Comparison of ENCODE assay signal across 22 cellular contexts in the genomic region with DNA sequence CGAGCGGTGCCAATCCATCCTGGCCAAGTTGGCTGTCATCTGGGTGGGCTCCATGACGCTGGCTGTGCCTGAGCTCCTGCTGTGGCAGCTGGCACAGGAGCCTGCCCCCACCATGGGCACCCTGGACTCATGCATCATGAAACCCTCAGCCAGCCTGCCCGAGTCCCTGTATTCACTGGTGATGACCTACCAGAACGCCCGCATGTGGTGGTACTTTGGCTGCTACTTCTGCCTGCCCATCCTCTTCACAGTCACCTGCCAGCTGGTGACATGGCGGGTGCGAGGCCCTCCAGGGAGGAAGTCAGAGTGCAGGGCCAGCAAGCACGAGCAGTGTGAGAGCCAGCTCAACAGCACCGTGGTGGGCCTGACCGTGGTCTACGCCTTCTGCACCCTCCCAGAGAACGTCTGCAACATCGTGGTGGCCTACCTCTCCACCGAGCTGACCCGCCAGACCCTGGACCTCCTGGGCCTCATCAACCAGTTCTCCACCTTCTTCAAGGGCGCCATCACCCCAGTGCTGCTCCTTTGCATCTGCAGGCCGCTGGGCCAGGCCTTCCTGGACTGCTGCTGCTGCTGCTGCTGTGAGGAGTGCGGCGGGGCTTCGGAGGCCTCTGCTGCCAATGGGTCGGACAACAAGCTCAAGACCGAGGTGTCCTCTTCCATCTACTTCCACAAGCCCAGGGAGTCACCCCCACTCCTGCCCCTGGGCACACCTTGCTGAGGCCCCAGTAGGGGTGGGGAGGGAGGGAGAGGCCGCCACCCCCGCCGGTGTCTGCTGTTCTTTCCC. TPM values are rescaled to one million over a fixed set of nuclear protein-coding genes. Genes with fewer than 3 reads are reported as not detected.
A peak's percentile ranks its signal among the peaks of the same experiment; 100 is the strongest.
DNase-seq lines count a peak whose midpoint lies in the region; ATAC-seq, FAIRE-seq and TF ChIP-seq lines count a peak whose summit lies in the region.
"Had no signal": no experiment of that assay in that cellular context is flagged by ENCODE, and none has a peak within 500 bp of the region (broad histone marks: within the 10 kb centered on the region; RNA-seq: fewer than 3 reads in every experiment).

No MANE protein-coding gene starts in this region.

- H3K4me2 ChIP-seq in K562 (ENCODE audit: insufficient read depth, low read length): no peak overlapping the region

- H3K36me3 ChIP-seq in K562 (ENCODE audit: control insufficient read depth, insufficient read depth, low read length): peaks cover 5% of the 10 kb centered on the region; the same call in 1 of the 3 replicates
- H3K36me3 ChIP-seq in Caco-2 (ENCODE audit: control insufficient read depth, insufficient read depth, low read length): no peaks in the 10 kb centered on the region

- intact Hi-C loops in K562 (cut with micrococcal nuclease) (no loop called here), Caco-2 (cut with micrococcal nuclease; ENCODE audit: unreplicated experiment) (no loop called here)

- H3K27ac Mint-ChIP-seq in activated T-cell treated with anti-CD3 and anti-CD28 coated beads, Interleukin-2, amount 50 U/mL, for 24 hours: peak overlapping the region; percentile 54
- no peak overlapping the region for H3K27ac Mint-ChIP-seq in Caco-2 (ENCODE audit: unreplicated experiment)
- H3K27ac Mint-ChIP-seq: CD8-positive, alpha-beta memory T cell had no signal

- H3K9ac ChIP-seq in K562 (ENCODE audit: insufficient read depth in 1 of 2, low read depth in 2 of 2, low read length in 2 of 2): peak overlapping the region in 1 of 2 experiments; percentile 55; a peak in 2 of 4 replicates

- no peaks in the 10 kb centered on the region for H3K4me1 Mint-ChIP-seq in activated T-cell treated with anti-CD3 and anti-CD28 coated beads, Interleukin-2, amount 50 U/mL, for 24 hours (ENCODE audit: low read depth)
- H3K4me1 Mint-ChIP-seq in Caco-2 (ENCODE audit: low read depth, unreplicated experiment): no peaks in the 10 kb centered on the region
- H3K4me1 Mint-ChIP-seq: CD8-positive, alpha-beta memory T cell had no signal

- no peaks in the 10 kb centered on the region for H3K79me2 ChIP-seq in K562 (ENCODE audit: control insufficient read depth, insufficient read depth, low read length)

- in situ Hi-C loops in K562 (cut with MboI): no loop called here

- FAIRE-seq in K562 (lab: Jason Lieb, UNC): no peak
- FAIRE-seq: RCC 7860 had no signal

- CTCF ChIA-PET in K562 (lab: Yijun Ruan, JAX; ENCODE audit: low intra/inter-chr PET ratio) (no interaction called here), GM10248 (lab: Yijun Ruan, JAX) (interaction anchor here (3.6 kb wide), 1 partner anchor 128 kb away, joined by 9 read pairs; no protein-coding TSS in a partner anchor), Caco-2 (lab: Charles Lee) (interaction anchor here (0.6 kb wide), 1 partner anchor 55 kb away, joined by 5 read pairs; no protein-coding TSS in a partner anchor)

- H3K4me3 Mint-ChIP-seq in activated T-cell treated with anti-CD3 and anti-CD28 coated beads, Interleukin-2, amount 50 U/mL, for 24 hours: no peak overlapping the region
- H3K4me3 Mint-ChIP-seq in Caco-2 (ENCODE audit: unreplicated experiment): no peak overlapping the region
- H3K4me3 Mint-ChIP-seq: CD8-positive, alpha-beta memory T cell had no signal

- no peak for TF ChIP-seq EP300 in K562 (IDR thresholded peaks at IDR 0.05; ENCODE audit: low read length)

- H2AFZ ChIP-seq in K562 (ENCODE audit: low read depth, low read length): no peak overlapping the region

- H3K27me3 ChIP-seq in K562 (ENCODE audit: control insufficient read depth in 2 of 2, insufficient read depth in 2 of 2, low read length in 2 of 2) (peaks cover 24 to 55% of the 10 kb centered on the region in 2 experiments; a peak in 4 of 5 replicates), layer of hippocampus (ENCODE audit: control insufficient read depth, insufficient read depth, low read length) (no peaks in the 10 kb centered on the region), Caco-2 (replicated peaks; ENCODE audit: control insufficient read depth, insufficient read depth, low read length) (no peaks in the 10 kb centered on the region)
- H3K27me3 ChIP-seq: SJSA1 had no signal

- H3K4me1 ChIP-seq in K562 (replicated peaks in 1 of 2; ENCODE audit: control insufficient read depth in 2 of 2, insufficient read depth in 2 of 2, low read length in 2 of 2): peaks cover 0 to 24% of the 10 kb centered on the region in 2 experiments; a peak in 1 of 5 replicates
- H3K4me1 ChIP-seq in Caco-2: peaks cover 14% of the 10 kb centered on the region
- H3K4me1 ChIP-seq: SJSA1 had no signal

- H3K27ac ChIP-seq in K562 (ENCODE audit: extremely low read depth, low read depth, low read length) (no peak overlapping the region), layer of hippocampus (ENCODE audit: low read depth, low read length) (peak overlapping the region; percentile 83), temporal lobe (ENCODE audit: low read depth, low read length) (peak overlapping the region; percentile 95)
- H3K27ac ChIP-seq: 22Rv1, C4-2B, SJSA1 had no signal

- peaks cover 3% of the 10 kb centered on the region for H3K27me3 Mint-ChIP-seq in activated T-cell treated with anti-CD3 and anti-CD28 coated beads, Interleukin-2, amount 50 U/mL, for 24 hours
- H3K27me3 Mint-ChIP-seq in Caco-2 (ENCODE audit: insufficient read depth, unreplicated experiment): no peaks in the 10 kb centered on the region

- H3K9me3 Mint-ChIP-seq in activated T-cell treated with anti-CD3 and anti-CD28 coated beads, Interleukin-2, amount 50 U/mL, for 24 hours: no peaks in the 10 kb centered on the region
- no peaks in the 10 kb centered on the region for H3K9me3 Mint-ChIP-seq in Caco-2 (ENCODE audit: unreplicated experiment)
- H3K9me3 Mint-ChIP-seq: CD8-positive, alpha-beta memory T cell had no signal

- H3K9me3 ChIP-seq in K562 (replicated peaks; ENCODE audit: control insufficient read depth, insufficient read depth, low read depth, low read length) (no peaks in the 10 kb centered on the region), Caco-2 (no peaks in the 10 kb centered on the region)
- H3K9me3 ChIP-seq: SJSA1 had no signal

- BruUV-seq in K562 (replicated peaks; lab: Mats Ljungman, UMichigan) (no TSS peak), Caco-2 (replicated peaks; lab: Mats Ljungman, UMichigan) (no TSS peak)

- TF ChIP-seq CTCF in K562 (IDR thresholded peaks at IDR 0.05 in 2 of 3, conservative IDR thresholded peaks at IDR 0.05 in 1 of 3; ENCODE audit: insufficient read depth in 2 of 3, low read depth in 1 of 3, low read length in 3 of 3) (no peak), GM10248 (IDR thresholded peaks at IDR 0.05; ENCODE audit: control extremely low read depth, extremely low read depth, low read depth, missing control alignments) (no peak), Caco-2 (IDR thresholded peaks at IDR 0.05; ENCODE audit: insufficient read depth in 1 of 2, low read depth in 1 of 2, low read length in 1 of 2, severe bottlenecking in 1 of 2, unreplicated experiment in 1 of 2) (no peak)

- TF ChIP-seq POLR2A in K562 (conservative IDR thresholded peaks at IDR 0.05): no peak

- TF ChIP-seq RAD21 in K562 (CRISPR knock-in tag; conservative IDR thresholded peaks at IDR 0.05 in 1 of 2, IDR thresholded peaks at IDR 0.05 in 1 of 2): no peak

- H3K36me3 Mint-ChIP-seq in activated T-cell treated with anti-CD3 and anti-CD28 coated beads, Interleukin-2, amount 50 U/mL, for 24 hours (ENCODE audit: low read depth): peaks cover 14% of the 10 kb centered on the region
- H3K36me3 Mint-ChIP-seq in Caco-2 (ENCODE audit: insufficient read depth, unreplicated experiment): peaks cover 8% of the 10 kb centered on the region

- DNase-seq in activated T-cell treated with anti-CD3 and anti-CD28 coated beads, Interleukin-2, amount 50 U/mL, for 24 hours: no peak
- DNase-seq in activated T-cell treated with anti-CD3 and anti-CD28 coated beads, Interleukin-2, amount 50 U/mL, for 48 hours: no peak
- DNase-seq in K562 (ENCODE audit: extremely low read depth in 1 of 4, low spot score in 3 of 4) (no peak), GM10248 (ENCODE audit: extremely low spot score) (no peak), Caco-2 (no peak)
- DNase-seq: CD8-positive, alpha-beta memory T cell; EL; GF-D8; KG1; NCI-H1092 treated with DMSO at 0.1 percent for 48 hours; NCI-H146; NCI-H2029; NCI-H226; NCI-H524; NCI-H82 had no signal

- H3K4me3 ChIP-seq in K562 (no peak overlapping the region), Caco-2 (ENCODE audit: low read depth, low read length) (no peak overlapping the region)
- H3K4me3 ChIP-seq: SJSA1 had no signal

- ATAC-seq in K562 (no peak), HG03139 (IDR thresholded peaks at IDR 0.05; ENCODE audit: unreplicated experiment) (no peak)

- H3K9me1 ChIP-seq in K562 (ENCODE audit: control insufficient read depth, insufficient read depth, low read length): no peaks in the 10 kb centered on the region

- 32% methylated on average over 23 of the region's 26 CpGs for WGBS in K562 (ENCODE audit: insufficient coverage, low coverage, missing lambda C conversion rate)

- H4K20me1 ChIP-seq in K562 (replicated peaks; ENCODE audit: control insufficient read depth, insufficient read depth, low read length): 0 out of 2 replicates have a peak, but pooled peaks cover 4% of the 10 kb centered on the region

- POLR2A ChIA-PET in K562 (lab: Yijun Ruan, JAX) (interaction anchor here (0.6 kb wide), 1 partner anchor 38 kb away, joined by 3 read pairs; no protein-coding TSS in a partner anchor), GM10248 (lab: Yijun Ruan, JAX) (no interaction called here), Caco-2 (lab: Charles Lee) (interaction anchor here (0.5 to 0.6 kb wide), 2 partner anchors 74 to 173 kb away, joined by 4 to 8 read pairs; no protein-coding TSS in a partner anchor)

RNA-seq across cellular contexts. Expression of a gene that starts 5.3 kb away (rescaled TPM):
- total RNA-seq in K562 (2011; cell fraction: chromatin; rRNA removed; ENCODE audit: low replicate concordance): not detected in 2 replicates
- total RNA-seq in K562 (2011; cell fraction: nucleolus; rRNA removed): under 0.01 TPM in 2 replicates
- total RNA-seq in K562 (2011; cell fraction: nucleoplasm; rRNA removed): not detected in 2 replicates
- total RNA-seq in K562 (2014; rRNA removed) (not detected in 2 replicates), K562 (2014; rRNA removed; fragmentation: Illumina TruSeq; extraction: Trizol) (not detected in 2 replicates), K562 (2015; rRNA removed; fragmentation: Illumina TruSeq; extraction: Trizol) (not detected in 2 replicates), K562 (2021) (not detected in 2 replicates), temporal lobe (1.2 TPM), Caco-2 (2022) (0.07 TPM in 2 replicates)
- polyA plus RNA-seq in K562 (2011; rRNA removed) (0.01 TPM in 1 of 2 replicates, not detected in the other), K562 (2014; fragmentation: Illumina TruSeq; extraction: Trizol) (not detected in 2 replicates), K562 (2014; fragmentation: Nextera tagmentation; extraction: Ambion mirVana) (not detected), K562 (2014; rRNA removed) (not detected in 2 replicates)
- polyA plus RNA-seq in K562 (2011; cell fraction: cytosol; rRNA removed): 0.01 TPM in 1 of 2 replicates, not detected in the other
- 0.01 TPM in 1 of 2 replicates, not detected in the other for polyA plus RNA-seq in K562 (2011; cell fraction: nucleus; rRNA removed)
- 0.07 TPM in 2 replicates for polyA plus RNA-seq in K562 (2012)
- not detected in 2 replicates for polyA minus RNA-seq in K562 (2011; rRNA and poly(A)+ RNA removed)
- not detected in 2 replicates for polyA minus RNA-seq in K562 (2011; cell fraction: cytosol; rRNA and poly(A)+ RNA removed)
- not detected in 2 replicates for polyA minus RNA-seq in K562 (2011; cell fraction: nucleus; rRNA and poly(A)+ RNA removed)
- total RNA-seq: CD8-positive, alpha-beta memory T cell had no signal

RNA-seq across cellular contexts. Expression of a gene that starts 16.5 kb away (rescaled TPM):
- total RNA-seq in K562 (2011; cell fraction: chromatin; rRNA removed; ENCODE audit: low replicate concordance): 15.5 and 36.2 TPM in 2 replicates
- total RNA-seq in K562 (2011; cell fraction: nucleolus; rRNA removed): 13.9 and 24.0 TPM in 2 replicates
- total RNA-seq in K562 (2011; cell fraction: nucleoplasm; rRNA removed): 13.5 and 19.8 TPM in 2 replicates
- total RNA-seq in K562 (2014; rRNA removed): 13.1 and 21.8 TPM in 2 replicates
- 7.9 and 9.2 TPM in 2 replicates for total RNA-seq in K562 (2014; rRNA removed; fragmentation: Illumina TruSeq; extraction: Trizol)
- total RNA-seq in K562 (2015; rRNA removed; fragmentation: Illumina TruSeq; extraction: Trizol): 11.1 and 11.8 TPM in 2 replicates
- 19.1 and 22.7 TPM in 2 replicates for total RNA-seq in K562 (2021)
- polyA plus RNA-seq in K562 (2011; rRNA removed): 27.3 and 58.1 TPM in 2 replicates
- polyA plus RNA-seq in K562 (2011; cell fraction: cytosol; rRNA removed): 17.5 and 24.2 TPM in 2 replicates
- polyA plus RNA-seq in K562 (2011; cell fraction: nucleus; rRNA removed): 31.3 and 39.1 TPM in 2 replicates
- polyA plus RNA-seq in K562 (2012): 21.7 and 25.7 TPM in 2 replicates
- 11.4 and 15.9 TPM in 2 replicates for polyA plus RNA-seq in K562 (2014; fragmentation: Illumina TruSeq; extraction: Trizol)
- polyA plus RNA-seq in K562 (2014; fragmentation: Nextera tagmentation; extraction: Ambion mirVana): under 1 TPM; 0.17 to 0.32 TPM
- polyA plus RNA-seq in K562 (2014; rRNA removed): 15.3 and 15.6 TPM in 2 replicates
- polyA minus RNA-seq in K562 (2011; rRNA and poly(A)+ RNA removed): 12.5 and 17.4 TPM in 2 replicates
- 11.4 and 13.7 TPM in 2 replicates for polyA minus RNA-seq in K562 (2011; cell fraction: cytosol; rRNA and poly(A)+ RNA removed)
- polyA minus RNA-seq in K562 (2011; cell fraction: nucleus; rRNA and poly(A)+ RNA removed): 3.4 and 10.0 TPM in 2 replicates
- 79.4 TPM for total RNA-seq in temporal lobe
- total RNA-seq in Caco-2 (2022): 25.0 and 27.8 TPM in 2 replicates

RNA-seq across cellular contexts. Expression of a gene that starts 32.4 kb away (rescaled TPM):
- total RNA-seq in K562 (2011; cell fraction: chromatin; rRNA removed; ENCODE audit: low replicate concordance): 135 and 260 TPM in 2 replicates
- 174 and 175 TPM in 2 replicates for total RNA-seq in K562 (2011; cell fraction: nucleolus; rRNA removed)
- 146 and 165 TPM in 2 replicates for total RNA-seq in K562 (2011; cell fraction: nucleoplasm; rRNA removed)
- total RNA-seq in K562 (2014; rRNA removed): 121 and 126 TPM in 2 replicates
- total RNA-seq in K562 (2014; rRNA removed; fragmentation: Illumina TruSeq; extraction: Trizol): 61.7 and 65.6 TPM in 2 replicates
- 116 and 120 TPM in 2 replicates for total RNA-seq in K562 (2015; rRNA removed; fragmentation: Illumina TruSeq; extraction: Trizol)
- 112 and 139 TPM in 2 replicates for total RNA-seq in K562 (2021)
- 80.7 and 176 TPM in 2 replicates for polyA plus RNA-seq in K562 (2011; rRNA removed)
- polyA plus RNA-seq in K562 (2011; cell fraction: cytosol; rRNA removed): 155 and 163 TPM in 2 replicates
- 215 and 278 TPM in 2 replicates for polyA plus RNA-seq in K562 (2011; cell fraction: nucleus; rRNA removed)
- polyA plus RNA-seq in K562 (2012): 146 and 171 TPM in 2 replicates
- 144 and 189 TPM in 2 replicates for polyA plus RNA-seq in K562 (2014; fragmentation: Illumina TruSeq; extraction: Trizol)
- polyA plus RNA-seq in K562 (2014; fragmentation: Nextera tagmentation; extraction: Ambion mirVana): 10 to 100 TPM; 18.7 to 19.8 TPM
- 123 and 128 TPM in 2 replicates for polyA plus RNA-seq in K562 (2014; rRNA removed)
- 58.0 and 78.3 TPM in 2 replicates for polyA minus RNA-seq in K562 (2011; rRNA and poly(A)+ RNA removed)
- 54.1 and 65.3 TPM in 2 replicates for polyA minus RNA-seq in K562 (2011; cell fraction: cytosol; rRNA and poly(A)+ RNA removed)
- 38.1 and 80.1 TPM in 2 replicates for polyA minus RNA-seq in K562 (2011; cell fraction: nucleus; rRNA and poly(A)+ RNA removed)
- total RNA-seq in temporal lobe: 0.25 TPM
- total RNA-seq in Caco-2 (2022): not detected in 2 replicates
- total RNA-seq: SJSA1 had no signal

Comparison
In these comparisons a context has a peak if more than half of its experiments do, and no peak if none do; other contexts are left out.
1. RNA of a gene that starts 32.4 kb away (total RNA-seq): 61.7 to 260 TPM in K562; 0.25 TPM in temporal lobe (single experiment) and not detected in Caco-2; every median in the first group is over 10 times any median in the second.